ENCODE assay signal across 2 cellular contexts in the genomic region with DNA sequence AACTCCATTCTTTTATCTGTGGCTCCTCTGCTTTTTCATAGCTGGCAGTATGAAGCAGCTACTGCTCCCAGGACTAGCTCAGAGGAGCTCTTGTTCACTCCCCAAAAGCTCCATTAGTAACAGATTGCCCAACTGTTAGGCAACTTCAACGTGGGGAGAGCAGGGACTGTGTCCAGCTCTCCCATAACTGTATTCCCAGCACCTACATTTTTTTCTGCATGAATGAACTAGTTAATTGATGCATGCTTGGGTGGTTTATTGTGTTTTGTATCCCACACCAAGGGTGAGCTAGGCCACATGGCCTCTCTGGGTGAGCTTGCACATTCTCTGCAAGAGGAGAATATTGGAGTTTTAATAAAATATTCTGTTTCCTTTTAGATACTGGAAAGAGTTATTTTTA.
TF ChIP-seq lines count a peak whose summit lies in the region.

No MANE protein-coding gene starts in this region.

TF ChIP-seq in GM23338, 12 proteins besides CTCF, POLR2A, EP300 and RAD21 (continues in another document):
- no peak for TF ChIP-seq STAT1 (IDR thresholded peaks at IDR 0.05; ENCODE audit: unreplicated experiment)
- TF ChIP-seq, protein P1, sequence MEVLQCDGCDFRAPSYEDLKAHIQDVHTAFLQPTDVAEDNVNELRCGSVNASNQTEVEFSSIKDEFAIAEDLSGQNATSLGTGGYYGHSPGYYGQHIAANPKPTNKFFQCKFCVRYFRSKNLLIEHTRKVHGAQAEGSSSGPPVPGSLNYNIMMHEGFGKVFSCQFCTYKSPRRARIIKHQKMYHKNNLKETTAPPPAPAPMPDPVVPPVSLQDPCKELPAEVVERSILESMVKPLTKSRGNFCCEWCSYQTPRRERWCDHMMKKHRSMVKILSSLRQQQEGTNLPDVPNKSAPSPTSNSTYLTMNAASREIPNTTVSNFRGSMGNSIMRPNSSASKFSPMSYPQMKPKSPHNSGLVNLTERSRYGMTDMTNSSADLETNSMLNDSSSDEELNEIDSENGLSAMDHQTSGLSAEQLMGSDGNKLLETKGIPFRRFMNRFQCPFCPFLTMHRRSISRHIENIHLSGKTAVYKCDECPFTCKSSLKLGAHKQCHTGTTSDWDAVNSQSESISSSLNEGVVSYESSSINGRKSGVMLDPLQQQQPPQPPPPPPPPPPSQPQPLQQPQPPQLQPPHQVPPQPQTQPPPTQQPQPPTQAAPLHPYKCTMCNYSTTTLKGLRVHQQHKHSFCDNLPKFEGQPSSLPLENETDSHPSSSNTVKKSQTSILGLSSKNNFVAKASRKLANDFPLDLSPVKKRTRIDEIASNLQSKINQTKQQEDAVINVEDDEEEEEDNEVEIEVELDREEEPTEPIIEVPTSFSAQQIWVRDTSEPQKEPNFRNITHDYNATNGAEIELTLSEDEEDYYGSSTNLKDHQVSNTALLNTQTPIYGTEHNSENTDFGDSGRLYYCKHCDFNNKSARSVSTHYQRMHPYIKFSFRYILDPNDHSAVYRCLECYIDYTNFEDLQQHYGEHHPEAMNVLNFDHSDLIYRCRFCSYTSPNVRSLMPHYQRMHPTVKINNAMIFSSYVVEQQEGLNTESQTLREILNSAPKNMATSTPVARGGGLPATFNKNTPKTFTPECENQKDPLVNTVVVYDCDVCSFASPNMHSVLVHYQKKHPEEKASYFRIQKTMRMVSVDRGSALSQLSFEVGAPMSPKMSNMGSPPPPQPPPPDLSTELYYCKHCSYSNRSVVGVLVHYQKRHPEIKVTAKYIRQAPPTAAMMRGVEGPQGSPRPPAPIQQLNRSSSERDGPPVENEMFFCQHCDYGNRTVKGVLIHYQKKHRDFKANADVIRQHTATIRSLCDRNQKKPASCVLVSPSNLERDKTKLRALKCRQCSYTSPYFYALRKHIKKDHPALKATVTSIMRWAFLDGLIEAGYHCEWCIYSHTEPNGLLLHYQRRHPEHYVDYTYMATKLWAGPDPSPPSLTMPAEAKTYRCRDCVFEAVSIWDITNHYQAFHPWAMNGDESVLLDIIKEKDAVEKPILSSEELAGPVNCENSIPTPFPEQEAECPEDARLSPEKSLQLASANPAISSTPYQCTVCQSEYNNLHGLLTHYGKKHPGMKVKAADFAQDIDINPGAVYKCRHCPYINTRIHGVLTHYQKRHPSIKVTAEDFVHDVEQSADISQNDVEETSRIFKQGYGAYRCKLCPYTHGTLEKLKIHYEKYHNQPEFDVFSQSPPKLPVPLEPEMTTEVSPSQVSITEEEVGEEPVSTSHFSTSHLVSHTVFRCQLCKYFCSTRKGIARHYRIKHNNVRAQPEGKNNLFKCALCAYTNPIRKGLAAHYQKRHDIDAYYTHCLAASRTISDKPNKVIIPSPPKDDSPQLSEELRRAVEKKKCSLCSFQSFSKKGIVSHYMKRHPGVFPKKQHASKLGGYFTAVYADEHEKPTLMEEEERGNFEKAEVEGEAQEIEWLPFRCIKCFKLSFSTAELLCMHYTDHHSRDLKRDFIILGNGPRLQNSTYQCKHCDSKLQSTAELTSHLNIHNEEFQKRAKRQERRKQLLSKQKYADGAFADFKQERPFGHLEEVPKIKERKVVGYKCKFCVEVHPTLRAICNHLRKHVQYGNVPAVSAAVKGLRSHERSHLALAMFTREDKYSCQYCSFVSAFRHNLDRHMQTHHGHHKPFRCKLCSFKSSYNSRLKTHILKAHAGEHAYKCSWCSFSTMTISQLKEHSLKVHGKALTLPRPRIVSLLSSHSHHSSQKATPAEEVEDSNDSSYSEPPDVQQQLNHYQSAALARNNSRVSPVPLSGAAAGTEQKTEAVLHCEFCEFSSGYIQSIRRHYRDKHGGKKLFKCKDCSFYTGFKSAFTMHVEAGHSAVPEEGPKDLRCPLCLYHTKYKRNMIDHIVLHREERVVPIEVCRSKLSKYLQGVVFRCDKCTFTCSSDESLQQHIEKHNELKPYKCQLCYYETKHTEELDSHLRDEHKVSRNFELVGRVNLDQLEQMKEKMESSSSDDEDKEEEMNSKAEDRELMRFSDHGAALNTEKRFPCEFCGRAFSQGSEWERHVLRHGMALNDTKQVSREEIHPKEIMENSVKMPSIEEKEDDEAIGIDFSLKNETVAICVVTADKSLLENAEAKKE (CRISPR knock-in tag; IDR thresholded peaks at IDR 0.05): no peak
- TF ChIP-seq ZNF331 (CRISPR knock-in tag; IDR thresholded peaks at IDR 0.05; ENCODE audit: low read depth): no peak
- TF ChIP-seq EZH2 (IDR thresholded peaks at IDR 0.05; ENCODE audit: low read depth, unreplicated experiment): no peak
- no peak for TF ChIP-seq ETS1 (IDR thresholded peaks at IDR 0.05)
- no peak for TF ChIP-seq NANOG (IDR thresholded peaks at IDR 0.05; ENCODE audit: borderline replicate concordance)
- no peak for TF ChIP-seq CREB1 (CRISPR knock-in tag; IDR thresholded peaks at IDR 0.05; ENCODE audit: low read depth)
- TF ChIP-seq, protein P2, sequence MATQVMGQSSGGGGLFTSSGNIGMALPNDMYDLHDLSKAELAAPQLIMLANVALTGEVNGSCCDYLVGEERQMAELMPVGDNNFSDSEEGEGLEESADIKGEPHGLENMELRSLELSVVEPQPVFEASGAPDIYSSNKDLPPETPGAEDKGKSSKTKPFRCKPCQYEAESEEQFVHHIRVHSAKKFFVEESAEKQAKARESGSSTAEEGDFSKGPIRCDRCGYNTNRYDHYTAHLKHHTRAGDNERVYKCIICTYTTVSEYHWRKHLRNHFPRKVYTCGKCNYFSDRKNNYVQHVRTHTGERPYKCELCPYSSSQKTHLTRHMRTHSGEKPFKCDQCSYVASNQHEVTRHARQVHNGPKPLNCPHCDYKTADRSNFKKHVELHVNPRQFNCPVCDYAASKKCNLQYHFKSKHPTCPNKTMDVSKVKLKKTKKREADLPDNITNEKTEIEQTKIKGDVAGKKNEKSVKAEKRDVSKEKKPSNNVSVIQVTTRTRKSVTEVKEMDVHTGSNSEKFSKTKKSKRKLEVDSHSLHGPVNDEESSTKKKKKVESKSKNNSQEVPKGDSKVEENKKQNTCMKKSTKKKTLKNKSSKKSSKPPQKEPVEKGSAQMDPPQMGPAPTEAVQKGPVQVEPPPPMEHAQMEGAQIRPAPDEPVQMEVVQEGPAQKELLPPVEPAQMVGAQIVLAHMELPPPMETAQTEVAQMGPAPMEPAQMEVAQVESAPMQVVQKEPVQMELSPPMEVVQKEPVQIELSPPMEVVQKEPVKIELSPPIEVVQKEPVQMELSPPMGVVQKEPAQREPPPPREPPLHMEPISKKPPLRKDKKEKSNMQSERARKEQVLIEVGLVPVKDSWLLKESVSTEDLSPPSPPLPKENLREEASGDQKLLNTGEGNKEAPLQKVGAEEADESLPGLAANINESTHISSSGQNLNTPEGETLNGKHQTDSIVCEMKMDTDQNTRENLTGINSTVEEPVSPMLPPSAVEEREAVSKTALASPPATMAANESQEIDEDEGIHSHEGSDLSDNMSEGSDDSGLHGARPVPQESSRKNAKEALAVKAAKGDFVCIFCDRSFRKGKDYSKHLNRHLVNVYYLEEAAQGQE (IDR thresholded peaks at IDR 0.05; ENCODE audit: unreplicated experiment): no peak
- no peak for TF ChIP-seq JUNB (IDR thresholded peaks at IDR 0.05; ENCODE audit: unreplicated experiment)
- no peak for TF ChIP-seq EZH2phosphoT487 (IDR thresholded peaks at IDR 0.05; ENCODE audit: unreplicated experiment)

TF ChIP-seq in H1, 55 proteins besides CTCF, POLR2A, EP300 and RAD21:
- no peak for TF ChIP-seq TAF1 (IDR thresholded peaks at IDR 0.05; ENCODE audit: low read depth, low read length)
- no peak for TF ChIP-seq TEAD4 (IDR thresholded peaks at IDR 0.05; ENCODE audit: low read depth, low read length)
- no peak for TF ChIP-seq ATF3 (IDR thresholded peaks at IDR 0.05; ENCODE audit: insufficient read depth, low read depth, low read length)
- no peak for TF ChIP-seq NANOG (IDR thresholded peaks at IDR 0.05; ENCODE audit: insufficient read depth, low read depth, low read length, poor library complexity, severe bottlenecking)
- no peak for TF ChIP-seq CHD1 (IDR thresholded peaks at IDR 0.05; ENCODE audit: low read depth, low read length)
- TF ChIP-seq, protein P3, sequence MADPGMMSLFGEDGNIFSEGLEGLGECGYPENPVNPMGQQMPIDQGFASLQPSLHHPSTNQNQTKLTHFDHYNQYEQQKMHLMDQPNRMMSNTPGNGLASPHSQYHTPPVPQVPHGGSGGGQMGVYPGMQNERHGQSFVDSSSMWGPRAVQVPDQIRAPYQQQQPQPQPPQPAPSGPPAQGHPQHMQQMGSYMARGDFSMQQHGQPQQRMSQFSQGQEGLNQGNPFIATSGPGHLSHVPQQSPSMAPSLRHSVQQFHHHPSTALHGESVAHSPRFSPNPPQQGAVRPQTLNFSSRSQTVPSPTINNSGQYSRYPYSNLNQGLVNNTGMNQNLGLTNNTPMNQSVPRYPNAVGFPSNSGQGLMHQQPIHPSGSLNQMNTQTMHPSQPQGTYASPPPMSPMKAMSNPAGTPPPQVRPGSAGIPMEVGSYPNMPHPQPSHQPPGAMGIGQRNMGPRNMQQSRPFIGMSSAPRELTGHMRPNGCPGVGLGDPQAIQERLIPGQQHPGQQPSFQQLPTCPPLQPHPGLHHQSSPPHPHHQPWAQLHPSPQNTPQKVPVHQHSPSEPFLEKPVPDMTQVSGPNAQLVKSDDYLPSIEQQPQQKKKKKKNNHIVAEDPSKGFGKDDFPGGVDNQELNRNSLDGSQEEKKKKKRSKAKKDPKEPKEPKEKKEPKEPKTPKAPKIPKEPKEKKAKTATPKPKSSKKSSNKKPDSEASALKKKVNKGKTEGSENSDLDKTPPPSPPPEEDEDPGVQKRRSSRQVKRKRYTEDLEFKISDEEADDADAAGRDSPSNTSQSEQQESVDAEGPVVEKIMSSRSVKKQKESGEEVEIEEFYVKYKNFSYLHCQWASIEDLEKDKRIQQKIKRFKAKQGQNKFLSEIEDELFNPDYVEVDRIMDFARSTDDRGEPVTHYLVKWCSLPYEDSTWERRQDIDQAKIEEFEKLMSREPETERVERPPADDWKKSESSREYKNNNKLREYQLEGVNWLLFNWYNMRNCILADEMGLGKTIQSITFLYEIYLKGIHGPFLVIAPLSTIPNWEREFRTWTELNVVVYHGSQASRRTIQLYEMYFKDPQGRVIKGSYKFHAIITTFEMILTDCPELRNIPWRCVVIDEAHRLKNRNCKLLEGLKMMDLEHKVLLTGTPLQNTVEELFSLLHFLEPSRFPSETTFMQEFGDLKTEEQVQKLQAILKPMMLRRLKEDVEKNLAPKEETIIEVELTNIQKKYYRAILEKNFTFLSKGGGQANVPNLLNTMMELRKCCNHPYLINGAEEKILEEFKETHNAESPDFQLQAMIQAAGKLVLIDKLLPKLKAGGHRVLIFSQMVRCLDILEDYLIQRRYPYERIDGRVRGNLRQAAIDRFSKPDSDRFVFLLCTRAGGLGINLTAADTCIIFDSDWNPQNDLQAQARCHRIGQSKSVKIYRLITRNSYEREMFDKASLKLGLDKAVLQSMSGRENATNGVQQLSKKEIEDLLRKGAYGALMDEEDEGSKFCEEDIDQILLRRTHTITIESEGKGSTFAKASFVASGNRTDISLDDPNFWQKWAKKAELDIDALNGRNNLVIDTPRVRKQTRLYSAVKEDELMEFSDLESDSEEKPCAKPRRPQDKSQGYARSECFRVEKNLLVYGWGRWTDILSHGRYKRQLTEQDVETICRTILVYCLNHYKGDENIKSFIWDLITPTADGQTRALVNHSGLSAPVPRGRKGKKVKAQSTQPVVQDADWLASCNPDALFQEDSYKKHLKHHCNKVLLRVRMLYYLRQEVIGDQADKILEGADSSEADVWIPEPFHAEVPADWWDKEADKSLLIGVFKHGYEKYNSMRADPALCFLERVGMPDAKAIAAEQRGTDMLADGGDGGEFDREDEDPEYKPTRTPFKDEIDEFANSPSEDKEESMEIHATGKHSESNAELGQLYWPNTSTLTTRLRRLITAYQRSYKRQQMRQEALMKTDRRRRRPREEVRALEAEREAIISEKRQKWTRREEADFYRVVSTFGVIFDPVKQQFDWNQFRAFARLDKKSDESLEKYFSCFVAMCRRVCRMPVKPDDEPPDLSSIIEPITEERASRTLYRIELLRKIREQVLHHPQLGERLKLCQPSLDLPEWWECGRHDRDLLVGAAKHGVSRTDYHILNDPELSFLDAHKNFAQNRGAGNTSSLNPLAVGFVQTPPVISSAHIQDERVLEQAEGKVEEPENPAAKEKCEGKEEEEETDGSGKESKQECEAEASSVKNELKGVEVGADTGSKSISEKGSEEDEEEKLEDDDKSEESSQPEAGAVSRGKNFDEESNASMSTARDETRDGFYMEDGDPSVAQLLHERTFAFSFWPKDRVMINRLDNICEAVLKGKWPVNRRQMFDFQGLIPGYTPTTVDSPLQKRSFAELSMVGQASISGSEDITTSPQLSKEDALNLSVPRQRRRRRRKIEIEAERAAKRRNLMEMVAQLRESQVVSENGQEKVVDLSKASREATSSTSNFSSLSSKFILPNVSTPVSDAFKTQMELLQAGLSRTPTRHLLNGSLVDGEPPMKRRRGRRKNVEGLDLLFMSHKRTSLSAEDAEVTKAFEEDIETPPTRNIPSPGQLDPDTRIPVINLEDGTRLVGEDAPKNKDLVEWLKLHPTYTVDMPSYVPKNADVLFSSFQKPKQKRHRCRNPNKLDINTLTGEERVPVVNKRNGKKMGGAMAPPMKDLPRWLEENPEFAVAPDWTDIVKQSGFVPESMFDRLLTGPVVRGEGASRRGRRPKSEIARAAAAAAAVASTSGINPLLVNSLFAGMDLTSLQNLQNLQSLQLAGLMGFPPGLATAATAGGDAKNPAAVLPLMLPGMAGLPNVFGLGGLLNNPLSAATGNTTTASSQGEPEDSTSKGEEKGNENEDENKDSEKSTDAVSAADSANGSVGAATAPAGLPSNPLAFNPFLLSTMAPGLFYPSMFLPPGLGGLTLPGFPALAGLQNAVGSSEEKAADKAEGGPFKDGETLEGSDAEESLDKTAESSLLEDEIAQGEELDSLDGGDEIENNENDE (IDR thresholded peaks at IDR 0.05; ENCODE audit: insufficient replicate concordance, low read length): no peak
- no peak for TF ChIP-seq SAP30 (IDR thresholded peaks at IDR 0.05; ENCODE audit: insufficient read depth, insufficient replicate concordance, low read length)
